17 cellular contexts compared by ENCODE assay signal in genomic region chr7:68800316-68800715, GRCh38.
"Had no signal": no experiment of that assay in that cellular context is flagged by ENCODE, and none has a peak within 500 bp of the region (broad histone marks: within the 10 kb centered on the region; RNA-seq: fewer than 3 reads in every experiment).

No MANE protein-coding gene starts in this region.

- FAIRE-seq: colon had no signal

- H3K27ac ChIP-seq: esophagus squamous epithelium, uterus, VCaP had no signal

- DNase-seq: activated CD4-positive, alpha-beta T cell treated with anti-CD3 and anti-CD28 coated beads for 1 hour; activated CD4-positive, alpha-beta T cell treated with anti-CD3 and anti-CD28 coated beads, Interleukin-2, amount 50 U/mL, for 48 hours; activated naive CD4-positive, alpha-beta T cell treated with anti-CD3 and anti-CD28 coated beads for 36 hours; activated naive CD8-positive, alpha-beta T cell treated with anti-CD3 and anti-CD28 coated beads, Interleukin-2, amount 50 U/mL, for 24 hours; activated T-cell treated with anti-CD3 and anti-CD28 coated beads, Interleukin-2, amount 50 U/mL, for 1 hour; aorta; esophagus squamous epithelium; foreskin fibroblast; mammary epithelial cell; mucosa of descending colon; naive thymus-derived CD4-positive, alpha-beta T cell; stimulated activated CD4-positive, alpha-beta T cell treated with anti-CD3 and anti-CD28 coated beads, Interleukin-1b, Interleukin-23, amount 100 ng/mL, for 48 hours; uterus had no signal

- ATAC-seq: activated naive CD8-positive, alpha-beta T cell treated with anti-CD3 and anti-CD28 coated beads, Interleukin-2, amount 50 U/mL, for 24 hours; mucosa of descending colon; naive thymus-derived CD4-positive, alpha-beta T cell had no signal

- H3K9me3 ChIP-seq: esophagus squamous epithelium, uterus had no signal

- H3K4me1 ChIP-seq: esophagus squamous epithelium, uterus had no signal

- H3K27me3 Mint-ChIP-seq: activated naive CD8-positive, alpha-beta T cell treated with anti-CD3 and anti-CD28 coated beads, Interleukin-2, amount 50 U/mL, for 24 hours; naive thymus-derived CD4-positive, alpha-beta T cell had no signal

- H3K4me3 ChIP-seq: esophagus squamous epithelium, mucosa of descending colon, uterus had no signal

- H3K4me1 Mint-ChIP-seq: activated naive CD8-positive, alpha-beta T cell treated with anti-CD3 and anti-CD28 coated beads, Interleukin-2, amount 50 U/mL, for 24 hours; naive thymus-derived CD4-positive, alpha-beta T cell had no signal

- H3K4me3 Mint-ChIP-seq: activated naive CD4-positive, alpha-beta T cell treated with anti-CD3 and anti-CD28 coated beads for 36 hours; activated naive CD8-positive, alpha-beta T cell treated with anti-CD3 and anti-CD28 coated beads, Interleukin-2, amount 50 U/mL, for 24 hours; naive thymus-derived CD4-positive, alpha-beta T cell; T-helper 1 cell treated with Interleukin-12 subunit alpha and Interleukin-12 subunit beta and Interleukin-4 antibody, amounts not matched to agents 30 μg/mL and 1 μg/mL, for 36 hours had no signal

- H3K36me3 ChIP-seq: esophagus squamous epithelium, uterus had no signal

- H3K27me3 ChIP-seq: esophagus squamous epithelium, uterus had no signal

- H3K27ac Mint-ChIP-seq: activated naive CD4-positive, alpha-beta T cell treated with anti-CD3 and anti-CD28 coated beads for 36 hours; activated naive CD8-positive, alpha-beta T cell treated with anti-CD3 and anti-CD28 coated beads, Interleukin-2, amount 50 U/mL, for 24 hours; activated T-helper 2 cell treated with anti-CD3 and anti-CD28 coated beads, Interferon-gamma antibody, Interleukin-2, Interleukin-4, amounts not matched to agents 10 μg/mL and 5 μg/mL and 100 μg/mL, durations not matched to agents 14 hours and 24 hours and 36 hours; naive thymus-derived CD4-positive, alpha-beta T cell; T-helper 1 cell treated with Interleukin-12 subunit alpha and Interleukin-12 subunit beta and Interleukin-4 antibody, amounts not matched to agents 30 μg/mL and 1 μg/mL, for 36 hours had no signal
